ENCODE assay signal across 24 cellular contexts in the genomic region with DNA sequence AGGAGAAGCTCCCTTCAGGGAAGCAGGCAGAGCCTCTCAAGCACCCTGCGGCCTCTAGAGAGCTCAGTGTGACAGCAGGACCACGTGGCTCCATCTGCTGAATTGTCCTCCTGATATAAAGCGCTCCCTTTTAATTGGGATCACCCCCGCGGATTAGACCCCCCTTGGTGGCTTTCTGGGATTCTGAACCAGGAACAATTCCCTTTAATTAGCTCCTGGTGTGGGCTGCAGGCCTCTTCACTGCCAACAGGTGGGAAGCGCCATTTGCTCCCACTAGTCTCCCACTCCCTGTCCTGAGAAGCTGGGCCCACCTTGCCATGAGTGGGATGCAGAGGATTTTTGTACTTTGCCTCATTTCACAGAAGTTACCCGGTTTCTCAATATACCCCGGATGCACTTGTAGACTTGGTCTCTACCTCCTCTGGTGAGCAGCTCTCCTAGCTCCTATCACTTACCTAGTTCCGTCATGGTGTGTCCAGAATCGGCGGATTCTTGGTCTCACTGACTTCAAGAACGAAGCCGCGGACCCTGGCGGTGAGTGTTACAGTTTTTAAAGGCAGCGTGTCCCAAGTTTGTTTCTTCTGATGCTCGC. TPM values are rescaled to one million over a fixed set of nuclear protein-coding genes. Genes with fewer than 3 reads are reported as not detected.
DNase-seq lines count a peak whose midpoint lies in the region; ATAC-seq and TF ChIP-seq lines count a peak whose summit lies in the region.
"Had no signal": no experiment of that assay in that cellular context is flagged by ENCODE, and none has a peak within 500 bp of the region (broad histone marks: within the 10 kb centered on the region; RNA-seq: fewer than 3 reads in every experiment).

No MANE protein-coding gene starts in this region.

- no peaks in the 10 kb centered on the region for H3K9me3 ChIP-seq in sigmoid colon
- H3K9me3 ChIP-seq in SJCRH30 (replicated peaks) = no peaks in the 10 kb centered on the region
- H3K9me3 ChIP-seq: BE2C, MG63 had no signal

- DNase-seq in NCI-H2171 treated with DMSO at 0.1 percent for 48 hours (lab: John Stamatoyannopoulos, UW) (peak; percentile 23), NCI-H2171 (lab: John Stamatoyannopoulos, UW) (no peak), NCI-H82 (lab: John Stamatoyannopoulos, UW) (peak; percentile 96), ecto neural progenitor cell (ENCODE audit: low spot score) (peak; percentile 29), sigmoid colon (peak; percentile 42), SJCRH30 (no peak)
- DNase-seq in activated effector memory CD4-positive, alpha-beta T cell treated with anti-CD3 and anti-CD28 coated beads, Interleukin-2, amount 50 U/mL, for 16 hours = no peak
- DNase-seq: 8988T, ACHN, BE2C, H9, HFFc6, KBM-7, MG63, NCI-H1694 treated with DMSO at 0.1 percent for 48 hours, NCI-H2081, NCI-H345, NCI-H510A treated with DMSO at 0.1 percent for 48 hours, NCI-H774, SHP77 treated with DMSO at 0.1 percent for 48 hours had no signal

- no peaks in the 10 kb centered on the region for H3K36me3 ChIP-seq in sigmoid colon
- no peaks in the 10 kb centered on the region for H3K36me3 ChIP-seq in SJCRH30
- H3K36me3 ChIP-seq: BE2C, MG63 had no signal

- intact Hi-C loops in sigmoid colon (cut with DNase I) = no loop called here

- H3K27ac ChIP-seq in sigmoid colon = no peak overlapping the region
- H3K27ac ChIP-seq in SJCRH30 = no peak overlapping the region
- H3K27ac ChIP-seq: SK-N-MC had no signal

- WGBS in sigmoid colon, 2 donors = 93 to 94% methylated on average over 17 of the region's 17 CpGs

- H3K27me3 ChIP-seq in sigmoid colon = no peaks in the 10 kb centered on the region
- H3K27me3 ChIP-seq in SJCRH30 = no peaks in the 10 kb centered on the region
- H3K27me3 ChIP-seq: BE2C, MG63 had no signal

- no peak for TF ChIP-seq POLR2A in sigmoid colon (IDR thresholded peaks at IDR 0.05)

- no peak for TF ChIP-seq EP300 in sigmoid colon (IDR thresholded peaks at IDR 0.05)

- no peak for ATAC-seq in GM18858 (IDR thresholded peaks at IDR 0.05; ENCODE audit: unreplicated experiment)

- no peak overlapping the region for H3K4me3 ChIP-seq in sigmoid colon
- H3K4me3 ChIP-seq in SJCRH30 = no peak overlapping the region
- H3K4me3 ChIP-seq: GM23338, MG63, SK-N-MC had no signal

- H3K4me1 ChIP-seq in sigmoid colon (no peaks in the 10 kb centered on the region), SJCRH30 (peaks cover 5% of the 10 kb centered on the region; the same call in 1 of the 2 replicates)
- H3K4me1 ChIP-seq: BE2C had no signal

- TF ChIP-seq CTCF in sigmoid colon (IDR thresholded peaks at IDR 0.05) = no peak

RNA-seq across cellular contexts. Expression of a gene that starts 0.6 kb away (rescaled TPM):
- under 1 TPM in 2 of 4 donors, not detected in 2; 0.36 to 0.54 TPM for total RNA-seq in sigmoid colon
- polyA plus RNA-seq in sigmoid colon = not detected
- 0.25 TPM in 1 of 2 replicates, not detected in the other for total RNA-seq in SJCRH30 (2014; rRNA removed; shearing (Covaris generic))
- total RNA-seq: Daoy, GM23338, H9, HFFc6 had no signal
- polyA plus RNA-seq: GM23338 had no signal

Comparison
In these comparisons a context has a peak if more than half of its experiments do, and no peak if none do; other contexts are left out.
1. DNase-seq: peak in NCI-H2171 treated with DMSO at 0.1 percent for 48 hours (single experiment), NCI-H82 (single experiment), ecto neural progenitor cell (single experiment) and sigmoid colon (single experiment); none in NCI-H2171 (single experiment), SJCRH30 (0 of 2) and activated effector memory CD4-positive, alpha-beta T cell treated with anti-CD3 and anti-CD28 coated beads, Interleukin-2, amount 50 U/mL, for 16 hours (single experiment).